In the genomic region with DNA sequence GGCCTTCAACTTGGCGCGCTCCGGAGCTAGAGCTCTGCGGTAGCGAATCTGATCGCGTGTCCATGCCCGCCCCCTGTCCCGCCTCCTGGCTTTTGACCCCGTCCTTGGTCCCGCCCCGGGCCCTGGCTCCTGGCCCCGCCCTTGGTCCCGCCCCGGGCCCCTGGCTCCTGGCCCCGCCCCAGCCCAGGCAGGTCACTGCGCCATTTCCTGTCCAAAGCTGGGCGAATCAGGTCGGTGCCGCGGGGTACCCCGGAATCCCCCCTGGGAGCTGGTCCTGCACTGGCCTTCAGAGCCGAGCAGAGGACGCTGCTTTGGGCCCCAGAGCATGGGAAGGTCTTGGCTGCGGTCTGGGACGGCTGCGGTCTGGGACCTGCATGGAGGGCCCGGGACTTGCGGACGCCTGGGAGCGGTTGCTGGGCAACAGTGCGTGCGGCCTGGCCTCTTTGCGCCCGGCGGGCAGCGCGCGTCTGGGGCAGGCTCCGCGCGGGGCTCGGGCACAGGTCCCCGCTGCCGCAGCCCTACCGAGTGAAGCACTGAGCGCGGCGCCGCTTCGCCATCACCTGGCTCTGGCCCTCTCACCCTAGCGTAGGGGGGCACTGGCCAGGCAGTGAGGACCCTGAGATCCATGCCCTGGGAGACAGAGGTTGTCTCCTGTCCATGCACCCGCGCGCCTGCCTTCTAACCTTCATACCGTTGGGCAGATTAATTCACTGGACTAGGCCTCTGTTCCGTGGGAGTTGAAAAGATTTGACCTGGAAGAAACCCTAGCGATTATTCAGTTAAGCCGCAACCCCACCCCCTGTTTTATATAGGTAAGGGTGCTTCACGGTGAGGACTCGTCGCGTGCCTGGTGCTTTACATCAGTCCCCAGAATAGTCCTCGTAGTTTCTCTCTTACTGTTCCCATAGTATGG, we compare ENCODE assay signal across 8 cellular contexts. TPM values are rescaled to one million over a fixed set of nuclear protein-coding genes. Genes with fewer than 3 reads are reported as not detected.
DNase-seq lines count a peak whose midpoint lies in the region; ATAC-seq, FAIRE-seq and TF ChIP-seq lines count a peak whose summit lies in the region.

Gene TTC12 (plus strand): TSS at position 195 of the 913 bp plus-strand sequence. CDS start 1,675 bp downstream, outside the sequence.

- intact Hi-C loops in breast epithelium (cut with DNase I; ENCODE audit: low total_unique reads), result loop anchor here (10.0 kb wide), 1 partner anchor 440 kb away; no protein-coding TSS in a partner anchor

- peak; percentile 20 for TF ChIP-seq POLR2A in breast epithelium (IDR thresholded peaks at IDR 0.05)

- H3K9me3 ChIP-seq in WERI-Rb-1 (ENCODE audit: severe bottlenecking) (no peaks in the 10 kb centered on the region), breast epithelium (no peaks in the 10 kb centered on the region), small intestine (ENCODE audit: control insufficient read depth, low read depth) (no peaks in the 10 kb centered on the region)

- peak within 1 kb of the TSS; percentile 72 for H3K27ac ChIP-seq in WERI-Rb-1
- H3K27ac ChIP-seq in breast epithelium, result peak within 1 kb of the TSS; percentile 90 to 94
- H3K27ac ChIP-seq in small intestine (ENCODE audit: low read depth in 1 of 2, low read length in 1 of 2), result peak within 1 kb of the TSS; percentile 38 to 90

- H3K4me1 ChIP-seq in breast epithelium (no peaks in the 10 kb centered on the region), small intestine (ENCODE audit: control insufficient read depth in 2 of 2, insufficient read depth in 1 of 2, low read depth in 1 of 2, low read length in 1 of 2) (peaks cover 0 to 3% of the 10 kb centered on the region in 2 donors)

- ATAC-seq in GM18499 (IDR thresholded peaks at IDR 0.05; ENCODE audit: insufficient read depth, unreplicated experiment) (peak; percentile 82), HG02840 (IDR thresholded peaks at IDR 0.05; ENCODE audit: low FRiP score, unreplicated experiment) (peak; percentile 98)

- 2 to 11% (median 5%) methylated on average over 60 to 64 of the region's 64 CpGs for WGBS in small intestine, 3 donors

- no peak for FAIRE-seq in small intestine (lab: Jason Lieb, UNC)

- H3K4me3 ChIP-seq in WERI-Rb-1 (ENCODE audit: low read depth, low read length), result peak within 1 kb of the TSS; percentile 86
- peak within 1 kb of the TSS; percentile 66 to 84 (median 72) for H3K4me3 ChIP-seq in breast epithelium
- peak within 1 kb of the TSS; percentile 77 to 83 for H3K4me3 ChIP-seq in small intestine (ENCODE audit: low read depth in 1 of 2, low read length in 2 of 2)

- TF ChIP-seq CTCF in WERI-Rb-1 (IDR thresholded peaks at IDR 0.05; ENCODE audit: low read depth, low read length) (no peak), breast epithelium (IDR thresholded peaks at IDR 0.05) (no peak)

- H3K36me3 ChIP-seq in WERI-Rb-1 (no peaks in the 10 kb centered on the region; the same call in 1 of the 2 replicates), breast epithelium (no peaks in the 10 kb centered on the region), small intestine (ENCODE audit: control insufficient read depth in 2 of 2, insufficient read depth in 2 of 2, low read length in 2 of 2) (no peaks in the 10 kb centered on the region)

- H3K27me3 ChIP-seq in WERI-Rb-1 (ENCODE audit: insufficient read depth, low read depth, severe bottlenecking) (no peaks in the 10 kb centered on the region), breast epithelium (no peaks in the 10 kb centered on the region), small intestine (ENCODE audit: control insufficient read depth in 2 of 2, insufficient read depth in 2 of 2, low read length in 2 of 2) (no peaks in the 10 kb centered on the region)

- DNase-seq in NCI-H2029 treated with DMSO at 0.1 percent for 48 hours (lab: John Stamatoyannopoulos, UW), result peak; percentile 78
- peak; percentile 95 for DNase-seq in WERI-Rb-1
- DNase-seq in breast epithelium (ENCODE audit: low spot score in 2 of 2), result peak; percentile 91 to 94
- peak; percentile 97 for DNase-seq in iPS-NIHi7 (ENCODE audit: extremely low spot score)
- DNase-seq in small intestine, result peak; percentile 97
- no peak for DNase-seq in T1000 (lab: John Stamatoyannopoulos, UW)

RNA-seq across cellular contexts. Expression of gene TTC12, which starts in this region (rescaled TPM):
- 10 to 100 TPM; 12.3 to 48.4 (median 43.6) TPM for total RNA-seq in breast epithelium
- 1 to 10 TPM; 3.0 to 6.9 (median 5.1) TPM for polyA plus RNA-seq in small intestine
